Comparison of ENCODE assay signal across 1 cellular context in the genomic region with DNA sequence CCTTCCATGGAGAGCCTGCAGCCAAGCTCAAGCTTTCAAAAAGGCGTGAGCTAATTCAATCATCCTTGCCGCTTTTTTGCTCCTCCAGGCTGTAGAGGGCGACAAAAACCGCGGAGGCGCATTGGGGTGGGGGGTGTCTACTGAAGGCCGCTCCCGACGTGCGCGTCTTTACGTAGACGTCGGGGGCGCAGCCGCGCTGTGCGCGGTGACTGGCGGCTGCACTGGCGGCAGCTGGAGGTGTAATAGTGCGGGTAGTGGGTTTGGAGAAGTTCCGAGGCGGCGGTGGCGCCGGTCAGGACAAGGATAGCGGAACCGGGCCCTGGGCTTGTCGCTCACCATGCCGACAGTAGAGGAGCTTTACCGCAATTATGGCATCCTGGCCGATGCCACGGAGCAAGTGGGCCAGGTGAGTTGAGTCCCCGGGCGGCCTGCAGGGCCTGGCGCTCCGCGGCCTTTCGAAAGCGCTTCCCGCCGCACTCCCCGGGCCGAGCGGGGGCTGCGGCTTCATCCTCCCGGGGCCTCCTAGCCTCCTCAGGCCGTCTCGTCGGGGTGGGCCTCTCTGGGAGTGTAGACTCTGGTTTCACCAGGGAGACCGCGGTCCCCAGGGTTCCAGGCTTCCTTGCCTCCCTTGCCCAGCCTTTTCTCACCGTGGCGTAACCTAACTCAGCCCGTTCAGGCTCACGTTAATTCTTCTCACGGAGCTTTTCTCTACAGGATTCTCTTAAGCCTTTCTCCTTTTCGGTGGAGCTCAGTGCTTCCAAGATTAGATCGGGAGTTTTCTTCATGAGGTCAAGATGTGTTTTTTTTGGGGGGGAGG.
TF ChIP-seq lines count a peak whose summit lies in the region.

A gene (plus strand): TSS at position 206 of the 817 bp plus-strand sequence. CDS start 132 bp downstream, at position 338.

TF ChIP-seq in H1, 55 proteins besides CTCF, POLR2A, EP300 and RAD21 (continued from another document):
- peak; percentile 77 for TF ChIP-seq TAF7 (optimal IDR thresholded peaks at IDR 0.05; ENCODE audit: borderline replicate concordance, low read depth, low read length)
- TF ChIP-seq SIRT6 (IDR thresholded peaks at IDR 0.05; ENCODE audit: low read length) = no peak
- TF ChIP-seq POU5F1 (IDR thresholded peaks at IDR 0.05; ENCODE audit: low read depth, low read length) = no peak
- TF ChIP-seq CBX5 (IDR thresholded peaks at IDR 0.05; ENCODE audit: low read depth, low read length) = no peak
- TF ChIP-seq EZH2 (IDR thresholded peaks at IDR 0.05; ENCODE audit: low read depth, low read length, severe bottlenecking) = no peak
- no peak for TF ChIP-seq CTBP2 (IDR thresholded peaks at IDR 0.05; ENCODE audit: borderline replicate concordance, insufficient read depth, insufficient read length, low read length)
- TF ChIP-seq GTF2F1 (IDR thresholded peaks at IDR 0.05; ENCODE audit: borderline replicate concordance, low read depth, low read length) = peak; percentile 53; the same call in 1 of the 2 replicates
- no peak for TF ChIP-seq BACH1 (IDR thresholded peaks at IDR 0.05; ENCODE audit: low read length)
- no peak for TF ChIP-seq GABPA (IDR thresholded peaks at IDR 0.05; ENCODE audit: borderline replicate concordance, insufficient read depth, low read length)
- TF ChIP-seq, protein P1, sequence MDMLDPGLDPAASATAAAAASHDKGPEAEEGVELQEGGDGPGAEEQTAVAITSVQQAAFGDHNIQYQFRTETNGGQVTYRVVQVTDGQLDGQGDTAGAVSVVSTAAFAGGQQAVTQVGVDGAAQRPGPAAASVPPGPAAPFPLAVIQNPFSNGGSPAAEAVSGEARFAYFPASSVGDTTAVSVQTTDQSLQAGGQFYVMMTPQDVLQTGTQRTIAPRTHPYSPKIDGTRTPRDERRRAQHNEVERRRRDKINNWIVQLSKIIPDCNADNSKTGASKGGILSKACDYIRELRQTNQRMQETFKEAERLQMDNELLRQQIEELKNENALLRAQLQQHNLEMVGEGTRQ (IDR thresholded peaks at IDR 0.05; ENCODE audit: low read length) = 0 out of 2 replicates have a peak, but pooled peaks have one; percentile 31
- peak; percentile 91 for TF ChIP-seq EGR1 (IDR thresholded peaks at IDR 0.05; ENCODE audit: borderline replicate concordance, low read depth, low read length)
- TF ChIP-seq SP2 (IDR thresholded peaks at IDR 0.05; ENCODE audit: low read length) = peak; percentile 17; the same call in 1 of the 2 replicates
- TF ChIP-seq HDAC6 (IDR thresholded peaks at IDR 0.05; ENCODE audit: low read depth, low read length) = no peak
- no peak for TF ChIP-seq BRCA1 (IDR thresholded peaks at IDR 0.05; ENCODE audit: low read depth, low read length)
- TF ChIP-seq NRF1 (IDR thresholded peaks at IDR 0.05; ENCODE audit: low read depth, low read length) = peak; percentile 29; the same call in 1 of the 2 replicates
- TF ChIP-seq YY1 (IDR thresholded peaks at IDR 0.05; ENCODE audit: low read depth, low read length) = no peak
- TF ChIP-seq CHD2 (IDR thresholded peaks at IDR 0.05; ENCODE audit: low read length) = peak; percentile 51; the same call in 1 of the 2 replicates
- TF ChIP-seq POLR2AphosphoS5 (IDR thresholded peaks at IDR 0.05; ENCODE audit: low read depth, low read length) = peak; percentile 81
- TF ChIP-seq, protein P2, sequence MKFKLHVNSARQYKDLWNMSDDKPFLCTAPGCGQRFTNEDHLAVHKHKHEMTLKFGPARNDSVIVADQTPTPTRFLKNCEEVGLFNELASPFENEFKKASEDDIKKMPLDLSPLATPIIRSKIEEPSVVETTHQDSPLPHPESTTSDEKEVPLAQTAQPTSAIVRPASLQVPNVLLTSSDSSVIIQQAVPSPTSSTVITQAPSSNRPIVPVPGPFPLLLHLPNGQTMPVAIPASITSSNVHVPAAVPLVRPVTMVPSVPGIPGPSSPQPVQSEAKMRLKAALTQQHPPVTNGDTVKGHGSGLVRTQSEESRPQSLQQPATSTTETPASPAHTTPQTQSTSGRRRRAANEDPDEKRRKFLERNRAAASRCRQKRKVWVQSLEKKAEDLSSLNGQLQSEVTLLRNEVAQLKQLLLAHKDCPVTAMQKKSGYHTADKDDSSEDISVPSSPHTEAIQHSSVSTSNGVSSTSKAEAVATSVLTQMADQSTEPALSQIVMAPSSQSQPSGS (IDR thresholded peaks at IDR 0.05; ENCODE audit: low read length) = no peak
- TF ChIP-seq NANOG (IDR thresholded peaks at IDR 0.05; ENCODE audit: insufficient read depth, low read depth, low read length, poor library complexity, severe bottlenecking) = peak; percentile 24
- peak; percentile 69 for TF ChIP-seq KDM4A (IDR thresholded peaks at IDR 0.05; ENCODE audit: low read depth, low read length, severe bottlenecking)
- TF ChIP-seq ASH2L (IDR thresholded peaks at IDR 0.05; ENCODE audit: low read length) = peak; percentile 92
- TF ChIP-seq SIN3A (conservative IDR thresholded peaks at IDR 0.05 in 1 of 2, IDR thresholded peaks at IDR 0.05 in 1 of 2; ENCODE audit: low read depth in 1 of 2, low read length in 2 of 2) = peak in 1 of 2 experiments; percentile 79; a peak in 2 of 4 replicates
- TF ChIP-seq, protein P3, sequence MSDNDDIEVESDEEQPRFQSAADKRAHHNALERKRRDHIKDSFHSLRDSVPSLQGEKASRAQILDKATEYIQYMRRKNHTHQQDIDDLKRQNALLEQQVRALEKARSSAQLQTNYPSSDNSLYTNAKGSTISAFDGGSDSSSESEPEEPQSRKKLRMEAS (IDR thresholded peaks at IDR 0.05) = peak; percentile 40
- no peak for TF ChIP-seq TCF12 (IDR thresholded peaks at IDR 0.05; ENCODE audit: low read depth, low read length)
